In the genomic region with DNA sequence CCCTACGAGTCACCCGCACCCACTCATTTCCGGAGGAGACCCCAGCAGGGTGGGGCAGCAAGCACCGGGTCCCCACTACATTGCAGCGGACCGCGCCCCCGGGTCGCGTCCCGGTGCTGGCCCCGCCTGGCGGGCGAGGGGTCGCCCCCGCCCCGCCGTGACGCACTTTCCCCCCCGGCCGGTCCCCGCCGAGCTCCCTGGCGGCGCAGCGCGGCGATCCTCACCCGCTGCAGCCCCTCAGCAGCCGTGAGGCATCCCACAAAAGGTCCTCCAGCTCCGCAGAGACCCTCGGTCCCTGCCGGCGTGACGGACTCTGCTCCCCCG, we compare ENCODE assay signal across 8 cellular contexts.
A peak's percentile ranks its signal among the peaks of the same experiment; 100 is the strongest.
DNase-seq lines count a peak whose midpoint lies in the region; ATAC-seq and TF ChIP-seq lines count a peak whose summit lies in the region.

No MANE protein-coding gene starts in this region.

- H3K4me3 ChIP-seq in GM12864 (ENCODE audit: low read depth, low read length): peak overlapping the region; percentile 75
- peak overlapping the region; percentile 60 for H3K4me3 ChIP-seq in iPS-18c (ENCODE audit: insufficient read depth, low read depth, low read length)

- no peak for TF ChIP-seq CTCF in GM12864 (IDR thresholded peaks at IDR 0.05; ENCODE audit: low read depth, low read length, missing control alignments)

- ATAC-seq in GM21786 (IDR thresholded peaks at IDR 0.05; ENCODE audit: unreplicated experiment): peak; percentile 17

- no peak for DNase-seq in GM12864 (ENCODE audit: low read depth)
- peak; percentile 33 for DNase-seq in NAMALWA (ENCODE audit: low spot score)
- peak; percentile 77 for DNase-seq in astrocyte of the hippocampus (ENCODE audit: low read depth, low spot score)
- DNase-seq in stimulated activated CD4-positive, alpha-beta T cell treated with anti-CD3 and anti-CD28 coated beads, Interleukin-4, amount 100 ng/mL, for 1 hour: peak; percentile 36
- DNase-seq in NCI-H2107 (lab: John Stamatoyannopoulos, UW): no peak
- no peak for DNase-seq in mesenteric fat pad (ENCODE audit: low spot score)

- H3K9me3 ChIP-seq in iPS-18c (ENCODE audit: control insufficient read depth, insufficient read depth, low read length): no peaks in the 10 kb centered on the region

Comparison
In these comparisons a context has a peak if more than half of its experiments do, and no peak if none do; other contexts are left out.
1. DNase-seq: peak in NAMALWA (single experiment), astrocyte of the hippocampus (single experiment) and stimulated activated CD4-positive, alpha-beta T cell treated with anti-CD3 and anti-CD28 coated beads, Interleukin-4, amount 100 ng/mL, for 1 hour (single experiment); none in GM12864 (single experiment), NCI-H2107 (single experiment) and mesenteric fat pad (single experiment).